In genomic region chr12:105032703-105033357, GRCh38 we compare ENCODE assay signal across 1 cellular context.
TF ChIP-seq lines count a peak whose summit lies in the region.

No MANE protein-coding gene starts in this region.

TF ChIP-seq in GM12878, 131 proteins besides CTCF, POLR2A, EP300 and RAD21:
- TF ChIP-seq E2F8 (IDR thresholded peaks at IDR 0.05; ENCODE audit: low read depth, partially characterized antibody) (no peak), PAX8 (IDR thresholded peaks at IDR 0.05) (no peak)
